24 cellular contexts compared by ENCODE assay signal in the genomic region with DNA sequence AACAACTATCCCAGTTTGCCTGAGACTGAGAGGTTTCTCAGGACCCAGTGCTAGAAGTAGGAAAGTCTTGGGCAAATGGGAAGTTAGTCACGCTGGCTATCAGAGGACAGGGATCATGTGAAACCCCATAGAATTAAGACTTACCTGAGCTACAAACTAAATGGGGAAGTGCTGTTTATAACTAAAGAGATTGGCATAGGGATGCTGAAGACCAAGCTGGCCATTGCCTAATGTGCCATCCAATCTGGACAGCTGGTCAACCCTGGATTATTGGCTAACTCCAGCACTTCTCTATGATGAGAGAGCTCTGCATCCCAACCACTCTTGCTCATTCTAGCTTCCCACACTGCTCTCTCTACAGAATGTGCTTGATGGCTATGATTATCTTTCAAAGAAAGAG.
DNase-seq lines count a peak whose midpoint lies in the region; ATAC-seq, FAIRE-seq and TF ChIP-seq lines count a peak whose summit lies in the region.
"Had no signal": no experiment of that assay in that cellular context is flagged by ENCODE, and none has a peak within 500 bp of the region (broad histone marks: within the 10 kb centered on the region; RNA-seq: fewer than 3 reads in every experiment).

No MANE protein-coding gene starts in this region.

- POLR2A ChIA-PET in activated CD4-positive, alpha-beta T cell treated with anti-CD3 and anti-CD28 coated beads for 36 hours (lab: Charles Lee): no interaction called here

- H3K27ac Mint-ChIP-seq in activated CD4-positive, alpha-beta T cell treated with anti-CD3 and anti-CD28 coated beads, Interleukin-2, amount 10 ng/mL, durations not matched to agents 24 days and 14 days: no peak overlapping the region
- H3K27ac Mint-ChIP-seq in activated CD4-positive, alpha-beta T cell treated with anti-CD3 and anti-CD28 coated beads for 36 hours: no peak overlapping the region
- H3K27ac Mint-ChIP-seq in neural progenitor cell: no peak overlapping the region
- H3K27ac Mint-ChIP-seq: CD14-positive monocyte; CD4-positive, alpha-beta memory T cell; CD4-positive, CD25-positive, alpha-beta regulatory T cell; CD8-positive, alpha-beta memory T cell had no signal

- H3K9me3 ChIP-seq in neural progenitor cell (ENCODE audit: low read depth): no peaks in the 10 kb centered on the region
- no peaks in the 10 kb centered on the region for H3K9me3 ChIP-seq in pancreas
- H3K9me3 ChIP-seq: BE2C, BLaER1 had no signal

- H3K4me1 ChIP-seq in neural progenitor cell: no peaks in the 10 kb centered on the region
- H3K4me1 ChIP-seq in pancreas: no peaks in the 10 kb centered on the region
- H3K4me1 ChIP-seq: BE2C, BLaER1 had no signal

- no peaks in the 10 kb centered on the region for H3K4me1 Mint-ChIP-seq in activated CD4-positive, alpha-beta T cell treated with anti-CD3 and anti-CD28 coated beads, Interleukin-2, amount 10 ng/mL, durations not matched to agents 24 days and 14 days
- no peaks in the 10 kb centered on the region for H3K4me1 Mint-ChIP-seq in activated CD4-positive, alpha-beta T cell treated with anti-CD3 and anti-CD28 coated beads for 36 hours
- H3K4me1 Mint-ChIP-seq in neural progenitor cell: peaks cover 6% of the 10 kb centered on the region
- H3K4me1 Mint-ChIP-seq: CD14-positive monocyte; CD4-positive, alpha-beta memory T cell; CD4-positive, CD25-positive, alpha-beta regulatory T cell; CD8-positive, alpha-beta memory T cell had no signal

- H3K4me3 Mint-ChIP-seq in activated CD4-positive, alpha-beta T cell treated with anti-CD3 and anti-CD28 coated beads, Interleukin-2, amount 10 ng/mL, durations not matched to agents 24 days and 14 days: no peak overlapping the region
- no peak overlapping the region for H3K4me3 Mint-ChIP-seq in activated CD4-positive, alpha-beta T cell treated with anti-CD3 and anti-CD28 coated beads for 36 hours
- H3K4me3 Mint-ChIP-seq in neural progenitor cell: no peak overlapping the region
- H3K4me3 Mint-ChIP-seq: CD14-positive monocyte; CD4-positive, alpha-beta memory T cell; CD4-positive, CD25-positive, alpha-beta regulatory T cell; CD8-positive, alpha-beta memory T cell had no signal

- H3K27me3 Mint-ChIP-seq in activated CD4-positive, alpha-beta T cell treated with anti-CD3 and anti-CD28 coated beads, Interleukin-2, amount 10 ng/mL, durations not matched to agents 24 days and 14 days: no peaks in the 10 kb centered on the region
- H3K27me3 Mint-ChIP-seq in activated CD4-positive, alpha-beta T cell treated with anti-CD3 and anti-CD28 coated beads for 36 hours: peaks cover 2% of the 10 kb centered on the region
- peaks cover 6% of the 10 kb centered on the region for H3K27me3 Mint-ChIP-seq in neural progenitor cell (ENCODE audit: insufficient read depth, low read depth)

- H3K36me3 ChIP-seq in neural progenitor cell: no peaks in the 10 kb centered on the region
- no peaks in the 10 kb centered on the region for H3K36me3 ChIP-seq in pancreas
- H3K36me3 ChIP-seq: BE2C, BLaER1 had no signal

- H3K4me2 ChIP-seq in neural progenitor cell: no peak overlapping the region
- H3K4me2 ChIP-seq: BLaER1 had no signal

- peak; percentile 9 for DNase-seq in activated CD4-positive, alpha-beta T cell treated with anti-CD3 and anti-CD28 coated beads, Interleukin-2, amount 10 ng/mL, durations not matched to agents 24 days and 14 days
- no peak for DNase-seq in activated CD4-positive, alpha-beta T cell treated with anti-CD3 and anti-CD28 coated beads for 36 hours
- DNase-seq in HL-60 (ENCODE audit: low read depth in 1 of 2, low spot score in 1 of 2) (peak in 1 of 2 experiments; percentile 57), neural progenitor cell (ENCODE audit: low spot score) (no peak), pancreas (no peak), DMS53 (lab: John Stamatoyannopoulos, UW) (no peak), GOT3 (lab: John Stamatoyannopoulos, UW) (no peak)
- DNase-seq: 8988T; ACHN; BE2C; C1 segment of cervical spinal cord; CD4-positive, alpha-beta memory T cell; CD4-positive, CD25-positive, alpha-beta regulatory T cell; CD8-positive, alpha-beta memory T cell; COR-L47; DMS 273 treated with DMSO at 0.1 percent for 48 hours; DMS153; DMS79 treated with DMSO at 0.1 percent for 48 hours; GF-D8 had no signal

- no peaks in the 10 kb centered on the region for H3K9me3 Mint-ChIP-seq in activated CD4-positive, alpha-beta T cell treated with anti-CD3 and anti-CD28 coated beads, Interleukin-2, amount 10 ng/mL, durations not matched to agents 24 days and 14 days
- no peaks in the 10 kb centered on the region for H3K9me3 Mint-ChIP-seq in activated CD4-positive, alpha-beta T cell treated with anti-CD3 and anti-CD28 coated beads for 36 hours (ENCODE audit: low read depth)
- H3K9me3 Mint-ChIP-seq in neural progenitor cell: peaks cover 2% of the 10 kb centered on the region

- ATAC-seq in activated CD4-positive, alpha-beta T cell treated with anti-CD3 and anti-CD28 coated beads for 36 hours: no peak
- ATAC-seq in pancreas: no peak

- CTCF ChIA-PET in activated CD4-positive, alpha-beta T cell treated with anti-CD3 and anti-CD28 coated beads for 36 hours (lab: Charles Lee): no interaction called here

- FAIRE-seq in pancreas (lab: Jason Lieb, UNC): no peak
- FAIRE-seq: A204.1, G401.6, GM12891 had no signal

- WGBS in pancreas, 2 donors: 89 to 92% methylated on average over 1 of the region's 1 CpG

- H2AFZ ChIP-seq in neural progenitor cell (replicated peaks): peak overlapping the region; percentile 65

- no peaks in the 10 kb centered on the region for H4K20me1 ChIP-seq in neural progenitor cell (ENCODE audit: low read depth)
- H4K20me1 ChIP-seq: BLaER1 had no signal

- no peak overlapping the region for H3K9ac ChIP-seq in neural progenitor cell
- H3K9ac ChIP-seq: BLaER1 had no signal

- H3F3A ChIP-seq in neural progenitor cell (ENCODE audit: low read depth): no peaks in the 10 kb centered on the region

- no peaks in the 10 kb centered on the region for H3K79me2 ChIP-seq in neural progenitor cell (ENCODE audit: low read depth)

- TF ChIP-seq CTCF in HL-60 (IDR thresholded peaks at IDR 0.05; ENCODE audit: insufficient read depth, low read length) (no peak), neural progenitor cell (IDR thresholded peaks at IDR 0.05) (no peak), pancreas (IDR thresholded peaks at IDR 0.05) (no peak)

- H3K27ac ChIP-seq in HL-60 (replicated peaks): peak overlapping the region; percentile 61
- H3K27ac ChIP-seq in neural progenitor cell: no peak overlapping the region
- no peak overlapping the region for H3K27ac ChIP-seq in pancreas
- H3K27ac ChIP-seq: BLaER1 had no signal

- H3K36me3 Mint-ChIP-seq in activated CD4-positive, alpha-beta T cell treated with anti-CD3 and anti-CD28 coated beads, Interleukin-2, amount 10 ng/mL, durations not matched to agents 24 days and 14 days (ENCODE audit: low read depth): no peaks in the 10 kb centered on the region
- H3K36me3 Mint-ChIP-seq in activated CD4-positive, alpha-beta T cell treated with anti-CD3 and anti-CD28 coated beads for 36 hours (ENCODE audit: low read depth): no peaks in the 10 kb centered on the region
- H3K36me3 Mint-ChIP-seq in neural progenitor cell: no peaks in the 10 kb centered on the region
- H3K36me3 Mint-ChIP-seq: CD14-positive monocyte; CD4-positive, alpha-beta memory T cell; CD4-positive, CD25-positive, alpha-beta regulatory T cell; CD8-positive, alpha-beta memory T cell had no signal

- H3K4me3 ChIP-seq in HL-60 (replicated peaks; ENCODE audit: insufficient read depth, low read length) (no peak overlapping the region), neural progenitor cell (no peak overlapping the region), pancreas (no peak overlapping the region)
- H3K4me3 ChIP-seq: BLaER1 had no signal

- intact Hi-C loops in activated CD4-positive, alpha-beta T cell treated with anti-CD3 and anti-CD28 coated beads, Interleukin-2, amount 10 ng/mL, durations not matched to agents 24 days and 14 days (cut with micrococcal nuclease): no loop called here
- intact Hi-C loops in activated CD4-positive, alpha-beta T cell treated with anti-CD3 and anti-CD28 coated beads for 36 hours (cut with DNase I, micrococcal nuclease): no loop called here
- intact Hi-C loops in pancreas (cut with DNase I): no loop called here

- H3K27me3 ChIP-seq in HL-60 (ENCODE audit: insufficient read depth, poor library complexity, severe bottlenecking) (no peaks in the 10 kb centered on the region), neural progenitor cell (no peaks in the 10 kb centered on the region), pancreas (peaks cover 0 to 4% (median 0%) of the 10 kb centered on the region in 4 donors)
- H3K27me3 ChIP-seq: BE2C, BLaER1 had no signal
